ENCODE assay signal across 18 cellular contexts in the genomic region with DNA sequence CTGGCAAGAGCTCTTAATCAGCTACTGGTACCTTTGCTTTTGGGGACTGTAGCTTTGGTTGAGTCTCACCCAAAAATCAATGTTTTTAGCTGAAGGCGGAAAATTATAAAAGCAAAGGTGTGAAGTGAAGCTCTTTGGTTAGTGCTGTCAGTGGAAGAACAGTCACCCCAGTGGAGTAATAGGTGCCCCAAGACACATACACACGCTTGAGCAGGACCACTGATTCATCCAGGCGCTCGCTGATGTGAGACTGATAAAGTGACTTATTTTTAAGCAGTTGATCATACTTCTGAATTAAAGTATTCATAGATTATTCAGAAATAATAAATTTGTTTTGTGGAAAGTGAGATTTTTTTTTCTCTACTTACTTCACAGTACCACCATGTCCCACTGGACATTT. TPM values are rescaled to one million over a fixed set of nuclear protein-coding genes. Genes with fewer than 3 reads are reported as not detected.
DNase-seq lines count a peak whose midpoint lies in the region; ATAC-seq, FAIRE-seq and TF ChIP-seq lines count a peak whose summit lies in the region.
"Had no signal": no experiment of that assay in that cellular context is flagged by ENCODE, and none has a peak within 500 bp of the region (broad histone marks: within the 10 kb centered on the region; RNA-seq: fewer than 3 reads in every experiment).

No MANE protein-coding gene starts in this region.

- H2AFZ ChIP-seq in smooth muscle cell (ENCODE audit: low read depth): no peak overlapping the region

- H3K79me2 ChIP-seq in smooth muscle cell (ENCODE audit: low read depth): peaks cover 26% of the 10 kb centered on the region

- H3K9me3 ChIP-seq in cardiac muscle cell (ENCODE audit: low read depth) (no peaks in the 10 kb centered on the region), smooth muscle cell (replicated peaks; ENCODE audit: low read depth) (no peaks in the 10 kb centered on the region)
- H3K9me3 ChIP-seq: BLaER1 treated with 17β-estradiol and CSF1 and Interleukin-3, amounts not matched to agents 10 nM and 100 nM had no signal

- peak overlapping the region; percentile 83 for H3K27ac ChIP-seq in cardiac muscle cell
- H3K27ac ChIP-seq in brain microvascular endothelial cell: peak overlapping the region; percentile 62
- peak overlapping the region; percentile 69 for H3K27ac ChIP-seq in smooth muscle cell (ENCODE audit: low read depth)
- H3K27ac ChIP-seq: 22Rv1; BLaER1 treated with 17β-estradiol and CSF1 and Interleukin-3, amounts not matched to agents 10 nM and 100 nM had no signal

- H3K9me3 Mint-ChIP-seq in mesothelial cell of epicardium: no peaks in the 10 kb centered on the region
- H3K9me3 Mint-ChIP-seq: H9 had no signal

- no peak for DNase-seq in cardiac muscle cell (ENCODE audit: low read depth in 1 of 2, low spot score in 1 of 2)
- no peak for DNase-seq in Right ventricle myocardium inferior (ENCODE audit: missing footprints)
- no peak for DNase-seq in brain microvascular endothelial cell
- DNase-seq in mesothelial cell of epicardium (ENCODE audit: low spot score in 2 of 2, unreplicated experiment in 2 of 2): no peak
- DNase-seq in smooth muscle cell (lab: John Stamatoyannopoulos, UW; ENCODE audit: unreplicated experiment): no peak
- no peak for DNase-seq in D721Med (ENCODE audit: insufficient read length, low spot score)
- DNase-seq in GM13976 (ENCODE audit: low spot score): no peak
- DNase-seq: Calu3; CD4-positive, CD25-positive, alpha-beta regulatory T cell; DMS79; GOT3; H9 had no signal

- H3K9ac ChIP-seq in smooth muscle cell (ENCODE audit: low read depth): no peak overlapping the region
- H3K9ac ChIP-seq: BLaER1 treated with 17β-estradiol and CSF1 and Interleukin-3, amounts not matched to agents 10 nM and 100 nM had no signal

- no peaks in the 10 kb centered on the region for H3K36me3 Mint-ChIP-seq in mesothelial cell of epicardium
- H3K36me3 Mint-ChIP-seq: CD4-positive, CD25-positive, alpha-beta regulatory T cell had no signal

- in situ Hi-C loops in brain microvascular endothelial cell (cut with HindIII; ENCODE audit: low pct_ligation_motif_present, low sequenced_read_pairs): no loop called here
- in situ Hi-C loops in GM13976 (cut with MboI; ENCODE audit: low sequenced_read_pairs, unreplicated experiment): no loop called here

- H3K27ac Mint-ChIP-seq in mesothelial cell of epicardium: peak overlapping the region; percentile 97
- H3K27ac Mint-ChIP-seq: CD4-positive, CD25-positive, alpha-beta regulatory T cell had no signal

- H4K20me1 ChIP-seq in smooth muscle cell (ENCODE audit: low read depth): no peaks in the 10 kb centered on the region

- no peak for ATAC-seq in Right ventricle myocardium inferior
- no peak for ATAC-seq in HG02571 (IDR thresholded peaks at IDR 0.05; ENCODE audit: unreplicated experiment)

- H3K36me3 ChIP-seq in cardiac muscle cell: peaks cover 8% of the 10 kb centered on the region
- H3K36me3 ChIP-seq in brain microvascular endothelial cell (replicated peaks): peaks cover 22% of the 10 kb centered on the region
- H3K36me3 ChIP-seq in smooth muscle cell (ENCODE audit: low read depth): no peaks in the 10 kb centered on the region
- H3K36me3 ChIP-seq: BLaER1 treated with 17β-estradiol and CSF1 and Interleukin-3, amounts not matched to agents 10 nM and 100 nM had no signal

- no peak overlapping the region for H3K4me2 ChIP-seq in smooth muscle cell
- H3K4me2 ChIP-seq: BLaER1 treated with 17β-estradiol and CSF1 and Interleukin-3, amounts not matched to agents 10 nM and 100 nM had no signal

- WGBS in smooth muscle cell (ENCODE audit: low lambda C conversion rate): 92% methylated on average over 4 of the region's 4 CpGs

- H3F3A ChIP-seq in smooth muscle cell (ENCODE audit: low read depth): no peaks in the 10 kb centered on the region

- no peak overlapping the region for H3K4me3 Mint-ChIP-seq in mesothelial cell of epicardium
- H3K4me3 Mint-ChIP-seq: CD4-positive, CD25-positive, alpha-beta regulatory T cell; H9 had no signal

- H3K4me1 ChIP-seq in cardiac muscle cell (ENCODE audit: low read depth) (peaks cover 75% of the 10 kb centered on the region), smooth muscle cell (ENCODE audit: low read depth) (peaks cover 13% of the 10 kb centered on the region)

- H3K4me1 Mint-ChIP-seq in mesothelial cell of epicardium: peaks cover 63% of the 10 kb centered on the region

- H3K27me3 ChIP-seq in cardiac muscle cell (no peaks in the 10 kb centered on the region), brain microvascular endothelial cell (replicated peaks) (no peaks in the 10 kb centered on the region), smooth muscle cell (ENCODE audit: low read depth) (no peaks in the 10 kb centered on the region)

- FAIRE-seq in D721Med (lab: Jason Lieb, UNC): no peak
- FAIRE-seq: G401.6, GM12891, GM19239 had no signal

- TF ChIP-seq CTCF in cardiac muscle cell (IDR thresholded peaks at IDR 0.05; ENCODE audit: low read depth, low read length): no peak
- TF ChIP-seq CTCF in brain microvascular endothelial cell (IDR thresholded peaks at IDR 0.05; ENCODE audit: low read depth, low read length, missing control alignments): no peak
- no peak for TF ChIP-seq CTCF in mesothelial cell of epicardium (IDR thresholded peaks at IDR 0.05; ENCODE audit: unreplicated experiment)
- no peak for TF ChIP-seq CTCF in smooth muscle cell (IDR thresholded peaks at IDR 0.05; ENCODE audit: borderline replicate concordance, insufficient read depth, poor library complexity, severe bottlenecking)
- TF ChIP-seq CTCF in D721Med (IDR thresholded peaks at IDR 0.05; ENCODE audit: insufficient read depth, missing control alignments): no peak
- TF ChIP-seq CTCF in GM13976 (IDR thresholded peaks at IDR 0.05; ENCODE audit: borderline replicate concordance, control extremely low read depth, extremely low read depth, insufficient read depth, missing control alignments): no peak

- H3K27me3 Mint-ChIP-seq in mesothelial cell of epicardium (ENCODE audit: low read depth): no peaks in the 10 kb centered on the region

- no peak overlapping the region for H3K4me3 ChIP-seq in cardiac muscle cell
- no peak overlapping the region for H3K4me3 ChIP-seq in brain microvascular endothelial cell (ENCODE audit: low read depth, low read length)
- no peak overlapping the region for H3K4me3 ChIP-seq in smooth muscle cell
- H3K4me3 ChIP-seq: BLaER1 treated with 17β-estradiol and CSF1 and Interleukin-3, amounts not matched to agents 10 nM and 100 nM had no signal

- intact Hi-C loops in Right ventricle myocardium inferior (cut with DNase I): no loop called here

RNA-seq across cellular contexts. Expression of a gene that starts 37.1 kb away (rescaled TPM):
- total RNA-seq in cardiac muscle cell: 107 and 171 TPM in 2 replicates
- 132 and 210 TPM in 2 replicates for polyA plus RNA-seq in cardiac muscle cell
- 1.6 TPM for total RNA-seq in Right ventricle myocardium inferior
- 45.3 to 51.0 TPM (median 50.6 TPM) in 3 replicates for total RNA-seq in mesothelial cell of epicardium
- 63.3 and 76.5 TPM in 2 replicates for total RNA-seq in smooth muscle cell
- 25.6 and 29.1 TPM in 2 replicates for polyA plus RNA-seq in smooth muscle cell
- total RNA-seq: CD4-positive, CD25-positive, alpha-beta regulatory T cell; H9 had no signal
- polyA plus RNA-seq: CD4-positive, CD25-positive, alpha-beta regulatory T cell had no signal

Comparison
In these comparisons a context has a peak if more than half of its experiments do, and no peak if none do; other contexts are left out.
1. RNA of a gene that starts 37.1 kb away (total RNA-seq): 107 to 171 TPM in cardiac muscle cell, 63.3 to 76.5 TPM in smooth muscle cell and 45.3 to 51.0 TPM in mesothelial cell of epicardium; 1.6 TPM in Right ventricle myocardium inferior (single experiment); every median in the first group is over 10 times any median in the second.
2. Peak in every context shown above with its lines, with median percentiles within 50 percentile points of each other: H3K27ac ChIP-seq.